Comparison of ENCODE assay signal across 20 cellular contexts in genomic region chr1:216430744-216431143, GRCh38. TPM values are rescaled to one million over a fixed set of nuclear protein-coding genes. Genes with fewer than 3 reads are reported as not detected.
"Had no signal": no experiment of that assay in that cellular context is flagged by ENCODE, and none has a peak within 500 bp of the region (broad histone marks: within the 10 kb centered on the region; RNA-seq: fewer than 3 reads in every experiment).

No MANE protein-coding gene starts in this region.

- H3K27me3 ChIP-seq: esophagus muscularis mucosa, gastroesophageal sphincter, left lung, sigmoid colon, testis, tibial nerve had no signal

- H3K27ac ChIP-seq: epithelial cell of prostate, esophagus muscularis mucosa, gastroesophageal sphincter, left lung, lower lobe of right lung, sigmoid colon, skin epidermis, testis, tibial nerve had no signal

- H3K4me1 ChIP-seq: esophagus muscularis mucosa, gastroesophageal sphincter, left lung, lower lobe of right lung, sigmoid colon, testis, tibial nerve had no signal

- H3K9me3 ChIP-seq: esophagus muscularis mucosa, gastroesophageal sphincter, left lung, lower lobe of right lung, sigmoid colon, testis, tibial nerve had no signal

- H3K4me3 ChIP-seq: esophagus muscularis mucosa, gastroesophageal sphincter, left lung, lower lobe of right lung, sigmoid colon, skin epidermis, testis, tibial nerve had no signal

- DNase-seq: effector memory CD8-positive, alpha-beta T cell; glutamatergic neuron; islet precursor cell; left lung; lower lobe of right lung; natural killer cell; posterior cingulate gyrus; sigmoid colon; stimulated activated CD4-positive, alpha-beta T cell treated with anti-CD3 and anti-CD28 coated beads, Interleukin-2, amount 100 ng/mL, for 24 hours; stimulated activated CD4-positive, alpha-beta T cell treated with anti-CD3 and anti-CD28 coated beads, Interleukin-4, amount 100 ng/mL, for 4 hours; stimulated activated naive B cell treated with anti-CD40 and anti-IgM and Interleukin-4, amounts not matched to agents 10 μg/mL and 1 μg/mL and 100 μg/mL, for 72 hours; stimulated activated naive CD8-positive, alpha-beta T cell treated with anti-CD3 and anti-CD28 coated beads, Interleukin-15, amount 100 ng/mL, for 72 hours; testis had no signal

- ATAC-seq: effector memory CD8-positive, alpha-beta T cell; gastroesophageal sphincter; left lung; lower lobe of right lung; natural killer cell; stimulated activated naive B cell treated with anti-CD40 and anti-IgM and Interleukin-4, amounts not matched to agents 10 μg/mL and 1 μg/mL and 100 μg/mL, for 72 hours; stimulated activated naive CD8-positive, alpha-beta T cell treated with anti-CD3 and anti-CD28 coated beads, Interleukin-15, amount 100 ng/mL, for 72 hours had no signal

- H3K36me3 ChIP-seq: esophagus muscularis mucosa, gastroesophageal sphincter, left lung, lower lobe of right lung, sigmoid colon, tibial nerve had no signal

RNA-seq across cellular contexts. Expression of gene USH2A, which starts 7.5 kb away (rescaled TPM):
- total RNA-seq: left lung, lower lobe of right lung, natural killer cell, osteocyte, pulmonary artery endothelial cell, sigmoid colon had no signal
